ENCODE assay signal across 8 cellular contexts in the genomic region with DNA sequence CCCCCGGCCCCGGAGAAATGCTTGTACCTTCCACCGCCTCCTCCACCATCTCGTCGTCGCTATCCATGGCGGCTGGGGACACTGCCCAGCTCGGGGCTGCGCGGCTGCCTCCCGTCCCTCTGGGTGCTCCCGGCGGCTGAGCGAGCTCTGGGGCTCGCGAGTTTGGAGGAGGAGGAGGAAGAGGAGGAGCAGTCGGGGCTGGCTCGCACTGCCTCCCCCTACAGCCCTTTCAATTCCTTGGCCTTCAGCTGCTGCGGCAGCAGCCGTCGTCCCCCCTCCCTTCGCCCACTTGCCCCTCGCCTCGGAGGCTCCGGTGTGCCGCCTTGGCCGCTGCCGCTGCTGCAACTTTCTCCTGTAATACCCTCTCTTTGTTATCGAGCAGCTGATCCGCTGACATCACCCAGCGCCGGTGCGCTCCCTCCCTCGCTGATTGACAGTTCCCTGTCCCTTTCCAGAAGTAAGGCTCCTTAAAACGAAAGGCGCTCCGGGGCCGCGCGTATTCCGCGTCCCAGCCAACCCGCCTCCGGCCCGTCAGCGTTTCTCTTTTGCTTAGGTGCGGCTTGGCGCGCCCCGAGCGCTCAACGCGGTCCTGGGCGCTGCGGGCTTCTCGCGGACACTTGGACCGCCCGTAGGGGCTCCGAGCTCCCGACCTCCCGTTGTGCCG. TPM values are rescaled to one million over a fixed set of nuclear protein-coding genes. Genes with fewer than 3 reads are reported as not detected.
DNase-seq lines count a peak whose midpoint lies in the region; FAIRE-seq and TF ChIP-seq lines count a peak whose summit lies in the region.

Gene SETD7, minus strand, starts transcription at position 149 of the 664 bp plus-strand sequence. Its CDS starts 82 bp downstream, at position 67.

- peaks cover 87% of the 10 kb centered on the region for H3K4me1 ChIP-seq in left ventricle myocardium inferior

- no peaks in the 10 kb centered on the region for H3K9me3 ChIP-seq in left ventricle myocardium inferior (replicated peaks)

- H3K27ac ChIP-seq in left ventricle myocardium inferior (replicated peaks) = peak within 1 kb of the TSS; percentile 97

- DNase-seq in DMS153 treated with DMSO at 0.1 percent for 48 hours (lab: John Stamatoyannopoulos, UW; ENCODE audit: unreplicated experiment) (peak; percentile 77), HCEC 1CT (peak; percentile 54), NCI-H1105 treated with DMSO at 0.1 percent for 48 hours (lab: John Stamatoyannopoulos, UW) (peak; percentile 50), T-helper 2 cell (peak; percentile 21 to 73 (median 44)), anterior cingulate cortex (lab: John Stamatoyannopoulos, UW) (peak in 57 of 58 donors; percentile 40 to 90 (median 71)), left ventricle myocardium inferior (peak; percentile 84), posterior cingulate gyrus (peak; percentile 52 to 96 (median 74)), urothelium cell line (ENCODE audit: low spot score) (peak; percentile 84)

- no peak for FAIRE-seq in urothelium cell line (lab: Jason Lieb, UNC)

- TF ChIP-seq CTCF in left ventricle myocardium inferior (IDR thresholded peaks at IDR 0.05; ENCODE audit: borderline replicate concordance) = no peak

- peak within 1 kb of the TSS; percentile 92 for H3K4me3 ChIP-seq in left ventricle myocardium inferior

- H3K36me3 ChIP-seq in left ventricle myocardium inferior = no peaks in the 10 kb centered on the region

- H3K27me3 ChIP-seq in left ventricle myocardium inferior (ENCODE audit: low read depth) = no peaks in the 10 kb centered on the region

- intact Hi-C loops in left ventricle myocardium inferior (cut with micrococcal nuclease) = no loop called here
- intact Hi-C loops in posterior cingulate gyrus (cut with DNase I) = loop anchor here (5.0 kb wide), 2 partner anchors 104 to 379 kb away; partner anchors contain the start of genes ELF2 and RAB33B

RNA-seq across cellular contexts. Expression of gene SETD7, which starts in this region (rescaled TPM):
- 50.7 TPM for total RNA-seq in left ventricle myocardium inferior

Comparison
In these comparisons a context has a peak if more than half of its experiments do, and no peak if none do; other contexts are left out.
1. Peak in every context shown above with its lines: DNase-seq, H3K4me3 ChIP-seq and H3K27ac ChIP-seq.